In genomic region chr10:73088304-73088703, GRCh38 we compare ENCODE assay signal across 1 cellular context.
TF ChIP-seq lines count a peak whose summit lies in the region.

No MANE protein-coding gene starts in this region.

TF ChIP-seq in HepG2, 621 proteins besides CTCF, POLR2A, EP300 and RAD21 (continued from another document):
- TF ChIP-seq REST (IDR thresholded peaks at IDR 0.05; ENCODE audit: borderline replicate concordance in 1 of 2, low read depth in 1 of 2, low read length in 2 of 2): no peak
- peak; percentile 60 for TF ChIP-seq FOXP4 (CRISPR knock-in tag; IDR thresholded peaks at IDR 0.05)
- no peak for TF ChIP-seq HNF1B (CRISPR knock-in tag; IDR thresholded peaks at IDR 0.05)
- TF ChIP-seq ZNF766 (CRISPR knock-in tag; IDR thresholded peaks at IDR 0.05; ENCODE audit: borderline replicate concordance): no peak
- TF ChIP-seq SYNCRIP (IDR thresholded peaks at IDR 0.05; ENCODE audit: insufficient read depth, low read depth, low read length): no peak
- TF ChIP-seq SMARCC2 (IDR thresholded peaks at IDR 0.05): no peak
- peak; percentile 56 for TF ChIP-seq MED1 (CRISPR knock-in tag; IDR thresholded peaks at IDR 0.05)
- TF ChIP-seq RBM22 (optimal IDR thresholded peaks at IDR 0.05; ENCODE audit: low read length): peak; percentile 42
- TF ChIP-seq BCL3 (CRISPR knock-in tag; IDR thresholded peaks at IDR 0.05): no peak
- no peak for TF ChIP-seq ZFP1 (CRISPR knock-in tag; IDR thresholded peaks at IDR 0.05)
- TF ChIP-seq SRSF9 (IDR thresholded peaks at IDR 0.05; ENCODE audit: borderline replicate concordance, insufficient read depth, low read depth, low read length, poor library complexity, severe bottlenecking): no peak
- TF ChIP-seq ZSCAN21 (CRISPR knock-in tag; IDR thresholded peaks at IDR 0.05; ENCODE audit: borderline replicate concordance): no peak
- TF ChIP-seq GLI4 (CRISPR knock-in tag; IDR thresholded peaks at IDR 0.05; ENCODE audit: borderline replicate concordance): no peak
- no peak for TF ChIP-seq ZNF670 (CRISPR knock-in tag; IDR thresholded peaks at IDR 0.05; ENCODE audit: borderline replicate concordance)
- no peak; a peak in 1 of 4 replicates for TF ChIP-seq NR2F1 (CRISPR knock-in tag; IDR thresholded peaks at IDR 0.05)
- TF ChIP-seq ZBTB4 (CRISPR knock-in tag; IDR thresholded peaks at IDR 0.05; ENCODE audit: borderline replicate concordance): no peak
- TF ChIP-seq ZNF503 (CRISPR knock-in tag; IDR thresholded peaks at IDR 0.05): 0 out of 2 replicates have a peak, but pooled peaks have one; percentile 22
- no peak for TF ChIP-seq ZNF672 (CRISPR knock-in tag; IDR thresholded peaks at IDR 0.05)
TF ChIP-seq in HepG2: peak in this region for 80.
